In the genomic region with DNA sequence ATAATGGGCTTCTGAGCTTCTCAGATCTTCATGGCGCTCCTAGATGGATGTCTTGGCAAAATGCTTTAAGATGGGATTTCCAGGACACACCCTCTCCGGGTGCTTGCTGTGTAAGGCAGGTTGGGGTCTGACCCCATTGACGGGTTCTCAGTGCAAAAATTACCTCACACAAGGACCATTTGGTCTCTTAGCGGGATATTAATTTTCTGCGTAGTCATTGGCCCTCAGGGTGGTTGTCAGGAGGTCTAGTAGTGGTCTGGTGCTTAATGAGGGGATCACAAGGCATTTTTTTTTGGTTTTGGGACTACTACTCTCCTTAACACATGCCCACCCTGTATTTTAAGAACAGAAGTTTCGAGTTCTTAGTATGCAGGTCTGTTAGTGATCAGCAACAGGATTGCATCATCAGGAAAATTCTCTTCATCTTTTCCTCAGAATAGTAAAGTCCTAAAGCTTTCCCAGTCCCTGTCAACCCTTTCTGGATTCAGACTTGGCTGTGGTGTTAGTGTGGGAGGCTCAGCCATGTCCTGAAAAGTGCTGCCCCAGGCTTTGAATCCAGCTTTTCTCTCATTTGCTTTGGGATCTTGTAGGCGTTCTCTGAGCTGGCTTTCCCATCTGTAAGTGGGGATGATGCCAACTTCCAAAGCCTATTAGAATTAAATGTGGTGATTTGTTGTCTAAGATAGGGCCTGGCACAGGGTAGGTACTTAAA, we compare ENCODE assay signal across 8 cellular contexts. TPM values are rescaled to one million over a fixed set of nuclear protein-coding genes. Genes with fewer than 3 reads are reported as not detected.
DNase-seq lines count a peak whose midpoint lies in the region; ATAC-seq and TF ChIP-seq lines count a peak whose summit lies in the region.

No MANE protein-coding gene starts in this region.

- H3K4me1 Mint-ChIP-seq in CD4-positive, alpha-beta memory T cell = peaks cover 56 to 89% (median 67%) of the 10 kb centered on the region in 4 donors

- no peak overlapping the region for H2AK5ac ChIP-seq in neuronal stem cell (ENCODE audit: low read depth, low read length)

- H3K27me3 Mint-ChIP-seq in CD4-positive, alpha-beta memory T cell = no peaks in the 10 kb centered on the region

- POLR2A ChIA-PET in CD4-positive, alpha-beta memory T cell (lab: Charles Lee; ENCODE audit: partially characterized antibody) = interaction anchor here (1.0 kb wide), 1 partner anchor 73 kb away, joined by 4 read pairs; no protein-coding TSS in a partner anchor

- H3K4me3 Mint-ChIP-seq in CD4-positive, alpha-beta memory T cell = peak overlapping the region; percentile 94 to 99 (median 96)

- H4K8ac ChIP-seq in neuronal stem cell (ENCODE audit: low read depth, low read length) = no peak overlapping the region

- H3K4ac ChIP-seq in neuronal stem cell (ENCODE audit: low read length) = no peak overlapping the region

- no peak overlapping the region for H2BK120ac ChIP-seq in neuronal stem cell (ENCODE audit: low read depth, low read length)

- no peak for ATAC-seq in HG02852 (IDR thresholded peaks at IDR 0.05; ENCODE audit: unreplicated experiment)
- no peak for ATAC-seq in GM18868 (IDR thresholded peaks at IDR 0.05; ENCODE audit: unreplicated experiment)
- no peak for ATAC-seq in GM18519 (IDR thresholded peaks at IDR 0.05; ENCODE audit: low FRiP score, unreplicated experiment)

- peaks cover 36% of the 10 kb centered on the region for H4K20me1 ChIP-seq in OCI-LY3 (ENCODE audit: insufficient read depth, low read length)

- H3K27ac Mint-ChIP-seq in CD4-positive, alpha-beta memory T cell = peak overlapping the region; percentile 75 to 97 (median 97)

- peaks cover 68% of the 10 kb centered on the region for H3K79me2 ChIP-seq in OCI-LY3 (ENCODE audit: low read length)

- H2BK12ac ChIP-seq in neuronal stem cell (ENCODE audit: low read length) = no peak overlapping the region

- no peak overlapping the region for H3K18ac ChIP-seq in neuronal stem cell (ENCODE audit: low read length)

- no peak overlapping the region for H2BK5ac ChIP-seq in neuronal stem cell (ENCODE audit: low read length)

- CTCF ChIA-PET in CD4-positive, alpha-beta memory T cell (lab: Charles Lee; ENCODE audit: partially characterized antibody) = interaction anchor here (1.1 to 4.6 kb wide), 3 partner anchors 30 to 45 kb away, joined by 3 to 16 read pairs (median 3); no protein-coding TSS in a partner anchor

- peaks cover 7% of the 10 kb centered on the region for H3K79me1 ChIP-seq in neuronal stem cell (ENCODE audit: low read depth, low read length)

- no CpG with 5 or more reads among the region's 7 CpGs for WGBS in neuronal stem cell (ENCODE audit: extremely low coverage in 2 of 2, insufficient read length in 2 of 2, insufficient replicate concordance in 1 of 2), 2 donors

- H3K27ac ChIP-seq in CD4-positive, alpha-beta memory T cell (ENCODE audit: low read depth, low read length) = peak overlapping the region; percentile 89
- no peak overlapping the region for H3K27ac ChIP-seq in OCI-LY3 (ENCODE audit: low read length)
- no peak overlapping the region for H3K27ac ChIP-seq in neuronal stem cell (replicated peaks; ENCODE audit: low read length)

- peak overlapping the region; percentile 32; the same call in 1 of the 2 replicates for H3K9ac ChIP-seq in OCI-LY3 (ENCODE audit: low read length)
- H3K9ac ChIP-seq in endocrine pancreas (ENCODE audit: control insufficient read depth, insufficient read depth, low read length) = peak overlapping the region; percentile 82
- H3K9ac ChIP-seq in neuronal stem cell (ENCODE audit: low read depth, low read length, poor library complexity) = peak overlapping the region; percentile 36

- peak overlapping the region; percentile 73 to 95 for H3K4me3 ChIP-seq in CD4-positive, alpha-beta memory T cell (ENCODE audit: low read length in 2 of 2)
- H3K4me3 ChIP-seq in OCI-LY3 (ENCODE audit: low read length) (peak overlapping the region; percentile 84), endocrine pancreas (ENCODE audit: control insufficient read depth, insufficient read depth, low read length) (peak overlapping the region; percentile 92), neuronal stem cell (ENCODE audit: low read length in 2 of 2) (peak overlapping the region; percentile 51 to 89)

- peaks cover 0 to 2% (median 0%) of the 10 kb centered on the region in 8 donors for H3K9me3 Mint-ChIP-seq in CD4-positive, alpha-beta memory T cell

- H3K23ac ChIP-seq in neuronal stem cell (ENCODE audit: low read depth, low read length, poor library complexity) = no peak overlapping the region

- no peak for TF ChIP-seq CTCF in OCI-LY3 (IDR thresholded peaks at IDR 0.05; ENCODE audit: low read depth, low read length)

- no peak overlapping the region for H2AFZ ChIP-seq in OCI-LY3 (ENCODE audit: low read depth, low read length)
- H2AFZ ChIP-seq in neuronal stem cell (ENCODE audit: low read length) = no peak overlapping the region

- no peaks in the 10 kb centered on the region for H3K27me3 ChIP-seq in CD4-positive, alpha-beta memory T cell (ENCODE audit: insufficient read depth, low read length)
- H3K27me3 ChIP-seq in OCI-LY3 (ENCODE audit: low read depth, low read length) (no peaks in the 10 kb centered on the region), endocrine pancreas (ENCODE audit: control insufficient read depth, insufficient read depth, low read length) (no peaks in the 10 kb centered on the region), neuronal stem cell (ENCODE audit: control insufficient read depth in 3 of 3, insufficient read depth in 3 of 3, low read depth in 1 of 3, low read length in 3 of 3) (no peaks in the 10 kb centered on the region)

- no peak for DNase-seq in CD4-positive, alpha-beta memory T cell
- no peak for DNase-seq in neuronal stem cell (ENCODE audit: low spot score)
- DNase-seq in stimulated activated CD4-positive, alpha-beta T cell treated with anti-CD3 and anti-CD28 coated beads, Interleukin-15, amount 100 ng/mL, for 24 hours = no peak

- no peak overlapping the region for H3K14ac ChIP-seq in neuronal stem cell (ENCODE audit: low read length)

- H3K4me2 ChIP-seq in OCI-LY3 (ENCODE audit: low read length) (peak overlapping the region; percentile 80), neuronal stem cell (ENCODE audit: insufficient read depth, low read length, poor library complexity, severe bottlenecking) (peak overlapping the region; percentile 69)

- intact Hi-C loops in CD4-positive, alpha-beta memory T cell (cut with micrococcal nuclease) = loop anchor here (10.0 kb wide), 1 partner anchor 1532 kb away; the partner anchor contains the start of gene ZNF624

- peaks cover 10 to 54% of the 10 kb centered on the region in 2 donors for H3K36me3 Mint-ChIP-seq in CD4-positive, alpha-beta memory T cell

- peaks cover 76% of the 10 kb centered on the region for H3K4me1 ChIP-seq in CD4-positive, alpha-beta memory T cell (ENCODE audit: insufficient read depth, low read length)
- H3K4me1 ChIP-seq in OCI-LY3 (ENCODE audit: low read length) = peaks cover 24% of the 10 kb centered on the region
- H3K4me1 ChIP-seq in endocrine pancreas (ENCODE audit: control insufficient read depth, insufficient read depth, low read length) = peaks cover 6% of the 10 kb centered on the region
- H3K4me1 ChIP-seq in neuronal stem cell (ENCODE audit: control insufficient read depth in 2 of 2, insufficient read depth in 1 of 2, low read depth in 1 of 2, low read length in 2 of 2) = peaks cover 30 to 31% of the 10 kb centered on the region in 2 donors

- H3K9me3 ChIP-seq in CD4-positive, alpha-beta memory T cell (ENCODE audit: control insufficient read depth in 1 of 2, low read length in 2 of 2) = no peaks in the 10 kb centered on the region
- no peaks in the 10 kb centered on the region for H3K9me3 ChIP-seq in OCI-LY3 (ENCODE audit: insufficient read depth, low read length)
- H3K9me3 ChIP-seq in endocrine pancreas (ENCODE audit: control insufficient read depth, low read length) = no peaks in the 10 kb centered on the region
- H3K9me3 ChIP-seq in neuronal stem cell (replicated peaks in 1 of 2; ENCODE audit: control insufficient read depth in 2 of 2, insufficient read depth in 1 of 2, low read depth in 1 of 2, low read length in 2 of 2) = peaks cover 0 to 2% of the 10 kb centered on the region in 2 donors

- no peak overlapping the region for H4K91ac ChIP-seq in neuronal stem cell (ENCODE audit: low read depth, low read length, poor library complexity)

- peaks cover 7% of the 10 kb centered on the region for H3K36me3 ChIP-seq in CD4-positive, alpha-beta memory T cell (ENCODE audit: insufficient read depth, low read length)
- H3K36me3 ChIP-seq in OCI-LY3 (replicated peaks; ENCODE audit: low read depth, low read length) (no peaks in the 10 kb centered on the region), endocrine pancreas (ENCODE audit: control insufficient read depth, insufficient read depth, low read length) (peaks cover 3% of the 10 kb centered on the region), neuronal stem cell (replicated peaks in 1 of 2; ENCODE audit: control insufficient read depth in 2 of 2, insufficient read depth in 2 of 2, low read length in 2 of 2) (peaks cover 26 to 61% of the 10 kb centered on the region in 2 donors)

- no peak overlapping the region for H2BK15ac ChIP-seq in neuronal stem cell (ENCODE audit: low read length)

RNA-seq across cellular contexts. Expression of gene ALKBH5, which starts 2.8 kb away (rescaled TPM):
- 100 to 1,000 TPM; 119 TPM for total RNA-seq in CD4-positive, alpha-beta memory T cell
- 100 to 1,000 TPM; 128 to 132 TPM for polyA plus RNA-seq in CD4-positive, alpha-beta memory T cell
- 74.3 TPM for polyA plus RNA-seq in neuronal stem cell (2013, experiment 1 of 2)
- 79.4 TPM for polyA plus RNA-seq in neuronal stem cell (2013, experiment 2 of 2)

RNA-seq across cellular contexts. Expression of gene LLGL1, which starts 39.0 kb away (rescaled TPM):
- 10 to 100 TPM; 19.9 to 20.5 TPM for total RNA-seq in CD4-positive, alpha-beta memory T cell
- polyA plus RNA-seq in CD4-positive, alpha-beta memory T cell = 1 to 10 TPM in 1 of 2 donors, under 1 TPM in 1; 0.25 to 1.3 TPM
- 72.8 TPM for polyA plus RNA-seq in neuronal stem cell (2013, experiment 1 of 2)
- 73.5 TPM for polyA plus RNA-seq in neuronal stem cell (2013, experiment 2 of 2)

Comparison
In these comparisons a context has a peak if more than half of its experiments do, and no peak if none do; other contexts are left out.
1. H3K9ac ChIP-seq: peak in every context shown above with its lines; median percentile 82 in endocrine pancreas; 36 in neuronal stem cell; 32 in OCI-LY3.